In the genomic region with DNA sequence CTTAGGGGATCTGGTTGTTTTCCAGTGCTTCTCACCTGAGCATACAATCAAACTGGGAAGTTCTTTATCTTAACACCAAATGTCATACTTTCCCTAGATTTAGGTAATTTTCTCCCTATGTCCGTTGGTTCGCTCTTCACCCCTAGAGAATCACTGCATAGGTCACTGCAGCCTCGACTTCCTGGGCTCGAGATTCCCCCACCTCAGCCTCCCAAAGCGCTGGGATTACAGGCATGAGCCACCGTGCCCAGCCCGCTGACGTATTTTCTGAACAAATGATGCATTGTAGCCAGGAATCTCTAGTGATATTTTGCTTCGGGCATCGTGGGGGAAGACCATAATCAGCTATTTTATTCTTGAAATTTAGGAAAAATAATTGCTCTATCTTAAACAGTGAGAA, we compare ENCODE assay signal across 6 cellular contexts. TPM values are rescaled to one million over a fixed set of nuclear protein-coding genes. Genes with fewer than 3 reads are reported as not detected.
DNase-seq lines count a peak whose midpoint lies in the region; ATAC-seq and TF ChIP-seq lines count a peak whose summit lies in the region.

No MANE protein-coding gene starts in this region.

- peak overlapping the region; percentile 89 for H3K4me2 ChIP-seq in PC-3 (ENCODE audit: low read length)

- ATAC-seq in PC-3: no peak
- ATAC-seq in aorta (ENCODE audit: low FRiP score): no peak

- POLR2A ChIA-PET in A673 (lab: Charles Lee; ENCODE audit: low non-redundant PET): no interaction called here
- POLR2A ChIA-PET in PC-3 (lab: Charles Lee; ENCODE audit: unreplicated experiment): interaction anchor here (0.8 kb wide), 1 partner anchor 36 kb away, joined by 4 read pairs; no protein-coding TSS in a partner anchor

- peak overlapping the region; percentile 99 for H3K9ac ChIP-seq in PC-3 (ENCODE audit: low read length)

- H3K9me2 ChIP-seq in PC-3 (replicated peaks; ENCODE audit: low read length): no peaks in the 10 kb centered on the region

- DNase-seq in A673 (ENCODE audit: low spot score): no peak
- DNase-seq in PC-3: peak; percentile 23
- no peak for DNase-seq in right atrium auricular region (ENCODE audit: low spot score)
- DNase-seq in aorta: no peak
- no peak for DNase-seq in NCI-H1930 (lab: John Stamatoyannopoulos, UW)
- no peak for DNase-seq in hepatic stellate cell (ENCODE audit: low spot score)

- CTCF ChIA-PET in A673 (lab: Charles Lee) (no interaction called here), PC-3 (lab: Charles Lee) (no interaction called here)

- H3K4me1 ChIP-seq in A673 (ENCODE audit: insufficient read depth, low read length, poor library complexity, severe bottlenecking) (peaks cover 13% of the 10 kb centered on the region), PC-3 (ENCODE audit: insufficient read depth, low read length) (peaks cover 23% of the 10 kb centered on the region), right atrium auricular region (peaks cover 0 to 29% of the 10 kb centered on the region in 2 donors), aorta (ENCODE audit: control insufficient read depth in 1 of 2, insufficient read depth in 2 of 2, low read length in 2 of 2) (peaks cover 0 to 6% of the 10 kb centered on the region in 2 donors)

- H3K36me3 ChIP-seq in A673 (ENCODE audit: insufficient read depth, low read length, poor library complexity, severe bottlenecking) (peaks cover 46% of the 10 kb centered on the region), PC-3 (ENCODE audit: low read depth, low read length) (peaks cover 36% of the 10 kb centered on the region), right atrium auricular region (peaks cover 34% of the 10 kb centered on the region), aorta (ENCODE audit: control insufficient read depth in 1 of 2, insufficient read depth in 2 of 2, low read length in 1 of 2) (peaks cover 0 to 9% of the 10 kb centered on the region in 2 donors)

- intact Hi-C loops in A673 (cut with micrococcal nuclease; ENCODE audit: unreplicated experiment) (loop anchor here (5.0 to 10.0 kb wide), 2 partner anchors 68 to 519 kb away; a partner anchor contains a TSS), PC-3 (cut with micrococcal nuclease) (loop anchor here (5.0 kb wide), 3 partner anchors 38 to 68 kb away; a partner anchor contains a TSS), aorta (cut with DNase I) (loop anchor here in 1 of 2 donors (5.0 kb wide), 1 partner anchor 42 kb away; a partner anchor contains a TSS)

- H3K79me2 ChIP-seq in PC-3 (ENCODE audit: low read length): peaks cover 30% of the 10 kb centered on the region

- peaks cover 8% of the 10 kb centered on the region for H3F3A ChIP-seq in PC-3 (ENCODE audit: low read length, unreplicated experiment)

- H3K27ac ChIP-seq in A673 (ENCODE audit: low read depth, low read length, poor library complexity, severe bottlenecking) (peak overlapping the region; percentile 95), PC-3 (ENCODE audit: low read length) (peak overlapping the region; percentile 90), right atrium auricular region (peak overlapping the region; percentile 94 to 95), aorta (ENCODE audit: low read depth in 1 of 2, low read length in 2 of 2) (no peak overlapping the region)

- TF ChIP-seq CTCF in A673 (conservative IDR thresholded peaks at IDR 0.05; ENCODE audit: low read depth, low read length) (no peak), PC-3 (conservative IDR thresholded peaks at IDR 0.05; ENCODE audit: low read depth, low read length) (no peak), right atrium auricular region (IDR thresholded peaks at IDR 0.05) (no peak)

- H3K9me3 ChIP-seq in A673 (ENCODE audit: low read depth, low read length, poor library complexity, severe bottlenecking): no peaks in the 10 kb centered on the region
- no peaks in the 10 kb centered on the region for H3K9me3 ChIP-seq in PC-3 (ENCODE audit: low read length)
- no peaks in the 10 kb centered on the region for H3K9me3 ChIP-seq in right atrium auricular region
- no peaks in the 10 kb centered on the region for H3K9me3 ChIP-seq in aorta (ENCODE audit: control insufficient read depth, low read length)

- H3K4me3 ChIP-seq in A673 (ENCODE audit: low read depth, low read length, poor library complexity, severe bottlenecking) (peak overlapping the region; percentile 71), PC-3 (ENCODE audit: low read length) (peak overlapping the region; percentile 96), right atrium auricular region (peak overlapping the region; percentile 71 to 76), aorta (ENCODE audit: low read length in 2 of 2) (peak overlapping the region; percentile 23 to 93)

- peak overlapping the region; percentile 88 for H2AFZ ChIP-seq in PC-3 (ENCODE audit: low read length)

- BruUV-seq in A673 (replicated peaks; lab: Mats Ljungman, UMichigan) (no TSS peak), PC-3 (replicated peaks; lab: Mats Ljungman, UMichigan) (no TSS peak)

- H3K27me3 ChIP-seq in A673 (replicated peaks; ENCODE audit: insufficient read depth, low read depth, low read length, poor library complexity) (no peaks in the 10 kb centered on the region), PC-3 (ENCODE audit: low read length) (no peaks in the 10 kb centered on the region), right atrium auricular region (no peaks in the 10 kb centered on the region), aorta (ENCODE audit: control insufficient read depth in 1 of 2, insufficient read depth in 2 of 2, low read length in 1 of 2) (peaks cover 0 to 3% of the 10 kb centered on the region in 2 donors)

- no peaks in the 10 kb centered on the region for H4K20me1 ChIP-seq in PC-3 (ENCODE audit: low read length)

- 24 to 28% methylated on average over 10 of the region's 10 CpGs for WGBS in aorta, 2 donors

RNA-seq across cellular contexts. Expression of a gene that starts 1.1 kb away (rescaled TPM):
- 3,332 and 3,475 TPM in 2 replicates for total RNA-seq in A673 (2021)
- total RNA-seq in PC-3 (2014; rRNA removed): 3,106 and 3,551 TPM in 2 replicates
- total RNA-seq in right atrium auricular region: 1,000 to 10,000 TPM in 1 of 2 donors, 100 to 1,000 TPM in 1; 606 to 2,188 TPM
- 1,000 to 10,000 TPM; 2,225 to 2,370 TPM for total RNA-seq in aorta
- 1,000 to 10,000 TPM; 5,850 to 7,278 TPM for polyA plus RNA-seq in aorta

RNA-seq across cellular contexts. Expression of a gene that starts 2.7 kb away (rescaled TPM):
- 11.8 and 14.4 TPM in 2 replicates for total RNA-seq in A673 (2021)
- total RNA-seq in PC-3 (2014; rRNA removed): 4.8 and 5.6 TPM in 2 replicates
- 1 to 10 TPM; 2.1 to 2.9 TPM for total RNA-seq in right atrium auricular region
- 1 to 10 TPM; 8.9 to 9.6 TPM for total RNA-seq in aorta
- polyA plus RNA-seq in aorta: 1 to 10 TPM; 1.8 to 3.1 TPM

RNA-seq across cellular contexts. Expression of a gene that starts 11.0 kb away (rescaled TPM):
- 302 and 327 TPM in 2 replicates for total RNA-seq in A673 (2021)
- 391 and 406 TPM in 2 replicates for total RNA-seq in PC-3 (2014; rRNA removed)
- total RNA-seq in right atrium auricular region: 100 to 1,000 TPM in 1 of 2 donors, 10 to 100 TPM in 1; 91.4 to 116 TPM
- 10 to 100 TPM; 59.9 to 63.5 TPM for total RNA-seq in aorta
- 10 to 100 TPM; 79.6 to 80.8 TPM for polyA plus RNA-seq in aorta

RNA-seq across cellular contexts. Expression of a gene that starts 12.7 kb away (rescaled TPM):
- total RNA-seq in A673 (2021): 90.0 and 107 TPM in 2 replicates
- total RNA-seq in PC-3 (2014; rRNA removed): 120 and 176 TPM in 2 replicates
- total RNA-seq in right atrium auricular region: 10 to 100 TPM; 25.4 to 74.0 TPM
- 100 to 1,000 TPM; 103 to 106 TPM for total RNA-seq in aorta
- polyA plus RNA-seq in aorta: 10 to 100 TPM; 27.0 to 54.6 TPM

RNA-seq across cellular contexts. Expression of a gene that starts 35.4 kb away (rescaled TPM):
- 0.70 and 2.0 TPM in 2 replicates for total RNA-seq in A673 (2021)
- 28.0 and 40.6 TPM in 2 replicates for total RNA-seq in PC-3 (2014; rRNA removed)
- 1 to 10 TPM; 3.2 to 7.2 TPM for total RNA-seq in right atrium auricular region
- 1 to 10 TPM; 3.2 to 5.1 TPM for total RNA-seq in aorta
- 1 to 10 TPM in 1 of 2 donors, under 1 TPM in 1; 0.23 to 9.6 TPM for polyA plus RNA-seq in aorta

Comparison
In these comparisons a context has a peak if more than half of its experiments do, and no peak if none do; other contexts are left out.
1. H3K27ac ChIP-seq: peak in A673 (single experiment), PC-3 (single experiment) and right atrium auricular region (2 of 2); none in aorta (0 of 2).
2. Peak in every context shown above with its lines, with median percentiles within 50 percentile points of each other: H3K4me3 ChIP-seq.